ENCODE assay signal across 14 cellular contexts in the genomic region with DNA sequence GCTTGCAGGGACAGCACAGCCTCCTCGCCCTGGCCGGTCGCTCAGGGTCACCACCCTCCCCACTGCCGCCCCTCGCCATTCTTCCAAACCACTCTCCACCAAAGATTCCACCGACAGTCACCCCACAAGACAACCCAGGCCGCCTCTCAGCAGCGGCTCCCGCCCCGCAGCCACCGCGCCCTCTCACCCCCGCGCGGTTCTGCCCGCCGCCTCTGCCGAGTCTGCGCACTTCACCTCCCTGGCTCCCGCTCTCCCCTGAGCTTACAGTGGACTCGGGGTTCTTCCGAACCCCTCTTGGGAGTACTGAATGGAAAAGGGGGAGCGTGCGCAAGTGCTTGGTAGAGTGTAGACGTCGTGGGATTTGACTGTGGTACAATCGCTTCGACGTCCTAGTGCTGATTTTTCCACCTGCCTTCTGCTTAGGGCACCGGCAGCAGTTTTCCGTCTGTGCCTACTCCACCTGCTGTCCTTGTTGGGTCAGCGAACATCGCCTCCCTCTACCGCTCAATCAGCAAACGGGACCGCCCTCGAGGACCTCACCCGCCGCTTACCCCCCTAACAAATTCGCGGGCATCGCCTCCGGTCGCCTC. TPM values are rescaled to one million over a fixed set of nuclear protein-coding genes. Genes with fewer than 3 reads are reported as not detected.
DNase-seq lines count a peak whose midpoint lies in the region; ATAC-seq and TF ChIP-seq lines count a peak whose summit lies in the region.
"Not testable (repeated sequence)": the region's sequence is repeated elsewhere in the genome, so short reads cannot be mapped to it uniquely, and the experiment has no call there.
"Had no signal": no experiment of that assay in that cellular context is flagged by ENCODE, and none has a peak within 500 bp of the region (broad histone marks: within the 10 kb centered on the region; RNA-seq: fewer than 3 reads in every experiment).

No MANE protein-coding gene starts in this region.

- not testable (repeated sequence) for H4K5ac ChIP-seq in IMR-90 (ENCODE audit: low read depth, low read length)

- H2BK120ac ChIP-seq in IMR-90 (ENCODE audit: low read depth, low read length): not testable (repeated sequence)

- CTCF ChIA-PET in CD8-positive, alpha-beta memory T cell (lab: Charles Lee); IMR-90 (lab: Yijun Ruan, JAX); activated CD4-positive, alpha-beta memory T cell treated with anti-CD3 and anti-CD28 coated beads for 36 hours (lab: Charles Lee): not testable (repeated sequence)

- H3K18ac ChIP-seq in IMR-90 (ENCODE audit: low read depth, low read length): not testable (repeated sequence)

- not testable (repeated sequence) for H4K91ac ChIP-seq in IMR-90 (ENCODE audit: insufficient read depth, low read depth, low read length)

- no CpG with 5 or more reads among the region's 44 CpGs for WGBS in IMR-90 (ENCODE audit: extremely low coverage in 2 of 2, insufficient read length in 1 of 2), 2 experiments
- 3% methylated on average over 36 of the region's 44 CpGs for WGBS in smooth muscle cell (ENCODE audit: low lambda C conversion rate)

- H3K4me2 ChIP-seq in IMR-90 (ENCODE audit: low read depth, low read length); neural cell (ENCODE audit: low read length): not testable (repeated sequence)
- peak overlapping the region; percentile 67 for H3K4me2 ChIP-seq in smooth muscle cell

- H3K4me3 Mint-ChIP-seq in CD8-positive, alpha-beta memory T cell: peak overlapping the region; percentile 82 to 94 (median 85)
- not testable (repeated sequence) for H3K4me3 Mint-ChIP-seq in activated CD4-positive, alpha-beta memory T cell treated with anti-CD3 and anti-CD28 coated beads for 36 hours
- H3K4me3 Mint-ChIP-seq in brain: peak overlapping the region in 4 of 5 experiments; percentile 44 to 92 (median 82)

- not testable (repeated sequence) for H3K36me3 Mint-ChIP-seq in CD8-positive, alpha-beta memory T cell; activated CD4-positive, alpha-beta memory T cell treated with anti-CD3 and anti-CD28 coated beads for 36 hours; brain

- not testable (repeated sequence) for H3K14ac ChIP-seq in IMR-90 (replicated peaks; ENCODE audit: low read depth, low read length)

- not testable (repeated sequence) for H2BK15ac ChIP-seq in IMR-90 (ENCODE audit: low read depth, low read length)

- H3K27me3 ChIP-seq in CD8-positive, alpha-beta memory T cell (ENCODE audit: insufficient read depth, low read length, poor library complexity, severe bottlenecking); neural cell (ENCODE audit: insufficient read depth, low read depth, low read length): not testable (repeated sequence)
- H3K27me3 ChIP-seq in IMR-90 (ENCODE audit: control insufficient read depth, insufficient read depth, low read length) (peaks cover 17% of the 10 kb centered on the region), smooth muscle cell (ENCODE audit: low read depth) (peaks cover 11% of the 10 kb centered on the region)

- not testable (repeated sequence) for TF ChIP-seq EP300 in neural cell (conservative IDR thresholded peaks at IDR 0.05; ENCODE audit: poor library complexity, severe bottlenecking)

- not testable (repeated sequence) for H3K4me1 Mint-ChIP-seq in CD8-positive, alpha-beta memory T cell; activated CD4-positive, alpha-beta memory T cell treated with anti-CD3 and anti-CD28 coated beads for 36 hours (ENCODE audit: low read depth)
- H3K4me1 Mint-ChIP-seq in brain: peaks cover 24% of the 10 kb centered on the region

- peaks cover 26 to 40% of the 10 kb centered on the region in 2 donors for H3K27me3 Mint-ChIP-seq in CD8-positive, alpha-beta memory T cell
- H3K27me3 Mint-ChIP-seq in activated CD4-positive, alpha-beta memory T cell treated with anti-CD3 and anti-CD28 coated beads for 36 hours: peaks cover 36% of the 10 kb centered on the region
- peaks cover 36% of the 10 kb centered on the region for H3K27me3 Mint-ChIP-seq in brain

- not testable (repeated sequence) for ATAC-seq in IMR-90 (ENCODE audit: low read depth)
- peak; percentile 40 for ATAC-seq in left colon

- not testable (repeated sequence) for H2AK9ac ChIP-seq in IMR-90 (replicated peaks; ENCODE audit: low read depth, low read length, poor library complexity)

- not testable (repeated sequence) for H3K4ac ChIP-seq in IMR-90 (ENCODE audit: low read depth, low read length)

- H3K9ac ChIP-seq in IMR-90 (ENCODE audit: low read depth, low read length); neural cell (ENCODE audit: low read length); smooth muscle cell (ENCODE audit: low read depth): not testable (repeated sequence)

- not testable (repeated sequence) for H4K8ac ChIP-seq in IMR-90 (ENCODE audit: low read depth in 2 of 2, low read length in 2 of 2)

- in situ Hi-C loops in IMR-90 (cut with MboI; ENCODE audit: low sequenced_read_pairs): not testable (repeated sequence)

- H2AFZ ChIP-seq in IMR-90 (replicated peaks; ENCODE audit: low read length, poor library complexity); neural cell (ENCODE audit: low read depth, low read length); smooth muscle cell (ENCODE audit: low read depth): not testable (repeated sequence)

- not testable (repeated sequence) for H2BK20ac ChIP-seq in IMR-90 (ENCODE audit: low read depth, low read length)

- not testable (repeated sequence) for H3K27ac Mint-ChIP-seq in CD8-positive, alpha-beta memory T cell; activated CD4-positive, alpha-beta memory T cell treated with anti-CD3 and anti-CD28 coated beads for 36 hours; brain

- intact Hi-C loops in IMR-90 (cut with micrococcal nuclease); activated CD4-positive, alpha-beta memory T cell treated with anti-CD3 and anti-CD28 coated beads for 36 hours (cut with micrococcal nuclease); left colon (cut with DNase I, micrococcal nuclease): not testable (repeated sequence)

- not testable (repeated sequence) for H3K9me3 Mint-ChIP-seq in CD8-positive, alpha-beta memory T cell; activated CD4-positive, alpha-beta memory T cell treated with anti-CD3 and anti-CD28 coated beads for 36 hours; brain

- not testable (repeated sequence) for H3K9me3 ChIP-seq in CD8-positive, alpha-beta memory T cell (ENCODE audit: low read length); IMR-90 (ENCODE audit: control insufficient read depth, insufficient read depth, low read length); neural cell (ENCODE audit: low read length); smooth muscle cell (replicated peaks; ENCODE audit: low read depth)

- not testable (repeated sequence) for H3K9me2 ChIP-seq in neural cell (ENCODE audit: insufficient read depth, low read length)

- H2BK5ac ChIP-seq in IMR-90 (ENCODE audit: low read depth, low read length, poor library complexity, severe bottlenecking): not testable (repeated sequence)

- not testable (repeated sequence) for H3K79me1 ChIP-seq in IMR-90 (ENCODE audit: low read depth in 1 of 2, low read length in 2 of 2)

- DNase-seq in CD8-positive, alpha-beta memory T cell: peak in 3 of 5 donors; percentile 16 to 47 (median 18)
- peak; percentile 1 for DNase-seq in IMR-90
- DNase-seq in activated CD4-positive, alpha-beta memory T cell treated with anti-CD3 and anti-CD28 coated beads for 36 hours: peak; percentile 26
- DNase-seq in fibroblast of villous mesenchyme (ENCODE audit: low read depth); left colon; smooth muscle cell (lab: John Stamatoyannopoulos, UW; ENCODE audit: unreplicated experiment): not testable (repeated sequence)

- not testable (repeated sequence) for H3K27ac ChIP-seq in CD8-positive, alpha-beta memory T cell (ENCODE audit: low read depth, low read length); IMR-90 (ENCODE audit: insufficient read depth, low read length); neural cell (ENCODE audit: low read length); smooth muscle cell (ENCODE audit: low read depth)

- not testable (repeated sequence) for TF ChIP-seq POLR2A in IMR-90 (IDR thresholded peaks at IDR 0.05; ENCODE audit: low read depth, low read length)

- H3K36me3 ChIP-seq in CD8-positive, alpha-beta memory T cell (ENCODE audit: insufficient read depth, low read length); IMR-90 (ENCODE audit: control insufficient read depth, insufficient read depth, low read length); neural cell (ENCODE audit: insufficient read depth, low read length); smooth muscle cell (ENCODE audit: low read depth): not testable (repeated sequence)

- H3K79me2 ChIP-seq in neural cell (replicated peaks; ENCODE audit: insufficient read depth, low read length); smooth muscle cell (ENCODE audit: low read depth): not testable (repeated sequence)

- not testable (repeated sequence) for H3K4me1 ChIP-seq in CD8-positive, alpha-beta memory T cell (ENCODE audit: insufficient read depth, low read length); IMR-90 (ENCODE audit: control insufficient read depth, insufficient read depth, low read length); smooth muscle cell (ENCODE audit: low read depth)

- H3K4me3 ChIP-seq in CD8-positive, alpha-beta memory T cell (ENCODE audit: low read length); IMR-90 (ENCODE audit: insufficient read depth, low read depth, low read length): not testable (repeated sequence)
- H3K4me3 ChIP-seq in fibroblast of villous mesenchyme (ENCODE audit: low read depth, low read length) (peak overlapping the region; percentile 21), neural cell (ENCODE audit: low read length) (peak overlapping the region; percentile 46), smooth muscle cell (peak overlapping the region; percentile 51)

- not testable (repeated sequence) for H3K56ac ChIP-seq in IMR-90 (ENCODE audit: extremely low read depth, insufficient read depth, low read length)

- not testable (repeated sequence) for H4K20me1 ChIP-seq in IMR-90 (ENCODE audit: insufficient read depth, low read length); neural cell (ENCODE audit: insufficient read depth); smooth muscle cell (ENCODE audit: low read depth)

- not testable (repeated sequence) for H3K9me1 ChIP-seq in IMR-90 (ENCODE audit: insufficient read depth, low read length)

- dilution Hi-C loops in IMR-90 (cut with HindIII; ENCODE audit: low sequenced_read_pairs, unreplicated experiment): not testable (repeated sequence)

- not testable (repeated sequence) for H3F3A ChIP-seq in neural cell (ENCODE audit: insufficient read depth, low read length, poor library complexity, severe bottlenecking); smooth muscle cell (ENCODE audit: low read depth)

- BruUV-seq in IMR-90 (replicated peaks; lab: Mats Ljungman, UMichigan): not testable (repeated sequence)

- not testable (repeated sequence) for H3K23ac ChIP-seq in IMR-90 (ENCODE audit: low read depth, low read length)

- not testable (repeated sequence) for TF ChIP-seq RAD21 in IMR-90 (IDR thresholded peaks at IDR 0.05; ENCODE audit: low read length); neural cell (conservative IDR thresholded peaks at IDR 0.05)

- POLR2A ChIA-PET in CD8-positive, alpha-beta memory T cell (lab: Charles Lee); IMR-90 (lab: Charles Lee; ENCODE audit: unreplicated experiment); activated CD4-positive, alpha-beta memory T cell treated with anti-CD3 and anti-CD28 coated beads for 36 hours (lab: Charles Lee): not testable (repeated sequence)

- H2AK5ac ChIP-seq in IMR-90 (ENCODE audit: low read depth, low read length): not testable (repeated sequence)

- not testable (repeated sequence) for TF ChIP-seq CTCF in IMR-90 (conservative IDR thresholded peaks at IDR 0.05; ENCODE audit: low read depth, low read length); brain (conservative IDR thresholded peaks at IDR 0.05); fibroblast of villous mesenchyme (IDR thresholded peaks at IDR 0.05; ENCODE audit: insufficient read depth, low read depth, low read length); neural cell (IDR thresholded peaks at IDR 0.05; ENCODE audit: poor library complexity, severe bottlenecking); smooth muscle cell (IDR thresholded peaks at IDR 0.05; ENCODE audit: borderline replicate concordance, insufficient read depth, poor library complexity, severe bottlenecking)

RNA-seq across cellular contexts. Expression of gene RNU1-1, which starts 20.2 kb away (rescaled TPM):
- 1,000 to 10,000 TPM; 1,293 to 1,300 TPM for total RNA-seq in CD8-positive, alpha-beta memory T cell
- not detected for polyA plus RNA-seq in CD8-positive, alpha-beta memory T cell
- total RNA-seq in IMR-90 (2012; rRNA removed) (under 0.01 TPM in 2 replicates), fibroblast of villous mesenchyme (under 0.01 TPM in 1 of 2 replicates, not detected in the other), left colon (1,000 to 10,000 TPM; 3,977 to 5,589 TPM), smooth muscle cell (under 0.01 TPM in 2 replicates)
- polyA plus RNA-seq in IMR-90 (2012; rRNA removed) (not detected in 2 replicates), brain (ENCODE audit: insufficient read depth, low read depth, low replicate concordance) (not detected), neural cell (under 0.01 TPM in 1 of 2 replicates, not detected in the other), smooth muscle cell (4.2 and 6.4 TPM in 2 replicates)
- not detected in 2 replicates for polyA plus RNA-seq in IMR-90 (2012; cell fraction: cytosol; rRNA removed)
- polyA plus RNA-seq in IMR-90 (2012; cell fraction: nucleus; rRNA removed; ENCODE audit: low replicate concordance): not detected in 2 replicates
- 1,000 to 10,000 TPM; 1,390 to 1,409 TPM for total RNA-seq in activated CD4-positive, alpha-beta memory T cell treated with anti-CD3 and anti-CD28 coated beads for 36 hours
- under 0.01 TPM in 2 replicates for polyA minus RNA-seq in neural cell
- total RNA-seq: GM23248, LHCN-M2, myocyte had no signal
- polyA plus RNA-seq: AG04450, cardiac muscle cell, GM23248, urinary bladder had no signal

Comparison
In these comparisons a context has a peak if more than half of its experiments do, and no peak if none do; other contexts are left out.
1. RNA of gene RNU1-1, which starts 20.2 kb away (total RNA-seq): 3,977 to 5,589 TPM in left colon, 1,390 to 1,409 TPM in activated CD4-positive, alpha-beta memory T cell treated with anti-CD3 and anti-CD28 coated beads for 36 hours and 1,293 to 1,300 TPM in CD8-positive, alpha-beta memory T cell; under 0.01 TPM in IMR-90, under 0.01 TPM in fibroblast of villous mesenchyme and under 0.01 TPM in smooth muscle cell; every median in the first group is over 1,000 times any median in the second.